38 cellular contexts compared by ENCODE assay signal in genomic region chr20:62436692-62437091, GRCh38. TPM values are rescaled to one million over a fixed set of nuclear protein-coding genes. Genes with fewer than 3 reads are reported as not detected.
"Had no signal": no experiment of that assay in that cellular context is flagged by ENCODE, and none has a peak within 500 bp of the region (broad histone marks: within the 10 kb centered on the region; RNA-seq: fewer than 3 reads in every experiment).

No MANE protein-coding gene starts in this region.

- H3K9me3 Mint-ChIP-seq: activated B cell treated with CpG ODN at 0.5 μM for 24 hours; activated CD4-positive, alpha-beta memory T cell treated with anti-CD3 and anti-CD28 coated beads for 36 hours; activated CD4-positive, alpha-beta T cell treated with anti-CD3 and anti-CD28 coated beads, Interleukin-2, amount 10 ng/mL, durations not matched to agents 24 days and 14 days; activated CD8-positive, alpha-beta T cell treated with anti-CD3 and anti-CD28 coated beads for 36 hours; activated naive CD4-positive, alpha-beta T cell treated with anti-CD3 and anti-CD28 coated beads for 36 hours; activated naive CD4-positive, alpha-beta T cell treated with anti-CD3 and anti-CD28 coated beads, Interleukin-2, amount 50 U/mL, for 72 hours; activated naive CD8-positive, alpha-beta T cell treated with anti-CD3 and anti-CD28 coated beads for 36 hours; activated T-cell treated with anti-CD3 and anti-CD28 coated beads, Interleukin-2, amount 50 U/mL, for 4 hours; activated T-cell treated with anti-CD3 and anti-CD28 coated beads, Interleukin-2, amount 50 U/mL, for 72 hours; activated T-helper 1 cell treated with anti-CD3 and anti-CD28 coated beads, Interleukin-12 subunit alpha, Interleukin-12 subunit beta, Interleukin-2, Interleukin-4 antibody, amounts not matched to agents 30 ng/mL and 10 ng/mL and 1 ng/mL, durations not matched to agents 14 hours and 24 hours and 36 hours; activated T-helper 17 cell treated with anti-CD3 and anti-CD28 coated beads, Interleukin-2, amount 50 U/mL, for 72 hours; central memory CD8-positive, alpha-beta T cell; T-helper 1 cell treated with Interleukin-12 subunit alpha and Interleukin-12 subunit beta and Interleukin-4 antibody, amounts not matched to agents 30 μg/mL and 1 μg/mL, for 36 hours; T-helper 2 cell treated with Interferon-gamma antibody and Interleukin-4, amounts not matched to agents 5 μg/mL and 100 μg/mL, for 36 hours had no signal

- H3K4me1 Mint-ChIP-seq: activated B cell treated with CpG ODN at 0.5 μM for 24 hours; activated CD4-positive, alpha-beta T cell treated with anti-CD3 and anti-CD28 coated beads, Interleukin-2, amount 10 ng/mL, durations not matched to agents 24 days and 14 days; activated naive CD8-positive, alpha-beta T cell treated with anti-CD3 and anti-CD28 coated beads for 36 hours; activated T-helper 17 cell treated with anti-CD3 and anti-CD28 coated beads, Interleukin-2, amount 50 U/mL, for 72 hours; brain; central memory CD8-positive, alpha-beta T cell had no signal

- ATAC-seq: activated CD8-positive, alpha-beta T cell treated with anti-CD3 and anti-CD28 coated beads for 36 hours; activated naive CD4-positive, alpha-beta T cell treated with anti-CD3 and anti-CD28 coated beads, Interleukin-2, amount 50 U/mL, for 72 hours; activated T-cell treated with anti-CD3 and anti-CD28 coated beads, Interleukin-2, amount 50 U/mL, for 4 hours; activated T-cell treated with anti-CD3 and anti-CD28 coated beads, Interleukin-2, amount 50 U/mL, for 72 hours; activated T-helper 17 cell treated with anti-CD3 and anti-CD28 coated beads, Interleukin-2, amount 50 U/mL, for 72 hours had no signal

- H3K9me3 ChIP-seq: ascending aorta had no signal

- H3K36me3 ChIP-seq: ascending aorta, cardiac muscle cell had no signal

- H3K27ac ChIP-seq: ascending aorta, cardiac muscle cell, VCaP had no signal

- H3K4me3 Mint-ChIP-seq: activated B cell treated with CpG ODN at 0.5 μM for 24 hours; activated CD4-positive, alpha-beta memory T cell treated with anti-CD3 and anti-CD28 coated beads for 36 hours; activated CD4-positive, alpha-beta T cell treated with anti-CD3 and anti-CD28 coated beads, Interleukin-2, amount 10 ng/mL, durations not matched to agents 24 days and 14 days; activated CD8-positive, alpha-beta T cell treated with anti-CD3 and anti-CD28 coated beads for 36 hours; activated naive CD4-positive, alpha-beta T cell treated with anti-CD3 and anti-CD28 coated beads for 36 hours; activated naive CD8-positive, alpha-beta T cell treated with anti-CD3 and anti-CD28 coated beads for 36 hours; activated T-cell treated with anti-CD3 and anti-CD28 coated beads, Interleukin-2, amount 50 U/mL, for 4 hours; activated T-cell treated with anti-CD3 and anti-CD28 coated beads, Interleukin-2, amount 50 U/mL, for 72 hours; activated T-helper 1 cell treated with anti-CD3 and anti-CD28 coated beads, Interleukin-12 subunit alpha, Interleukin-12 subunit beta, Interleukin-2, Interleukin-4 antibody, amounts not matched to agents 30 ng/mL and 10 ng/mL and 1 ng/mL, durations not matched to agents 14 hours and 24 hours and 36 hours; activated T-helper 17 cell treated with anti-CD3 and anti-CD28 coated beads, Interleukin-2, amount 50 U/mL, for 72 hours; brain; central memory CD8-positive, alpha-beta T cell; T-helper 1 cell treated with Interleukin-12 subunit alpha and Interleukin-12 subunit beta and Interleukin-4 antibody, amounts not matched to agents 30 μg/mL and 1 μg/mL, for 36 hours; T-helper 2 cell treated with Interferon-gamma antibody and Interleukin-4, amounts not matched to agents 5 μg/mL and 100 μg/mL, for 36 hours had no signal

- H3K36me3 Mint-ChIP-seq: activated CD4-positive, alpha-beta memory T cell treated with anti-CD3 and anti-CD28 coated beads for 36 hours; activated naive CD4-positive, alpha-beta T cell treated with anti-CD3 and anti-CD28 coated beads, Interleukin-2, amount 50 U/mL, for 72 hours; activated naive CD8-positive, alpha-beta T cell treated with anti-CD3 and anti-CD28 coated beads for 36 hours; brain had no signal

- H3K27ac Mint-ChIP-seq: activated B cell treated with CpG ODN at 0.5 μM for 24 hours; activated CD4-positive, alpha-beta memory T cell treated with anti-CD3 and anti-CD28 coated beads for 36 hours; activated CD4-positive, alpha-beta T cell treated with anti-CD3 and anti-CD28 coated beads, Interleukin-2, amount 10 ng/mL, durations not matched to agents 24 days and 14 days; activated CD8-positive, alpha-beta T cell treated with anti-CD3 and anti-CD28 coated beads for 36 hours; activated naive CD4-positive, alpha-beta T cell treated with anti-CD3 and anti-CD28 coated beads for 36 hours; activated naive CD8-positive, alpha-beta T cell treated with anti-CD3 and anti-CD28 coated beads for 36 hours; activated T-cell treated with anti-CD3 and anti-CD28 coated beads, Interleukin-2, amount 50 U/mL, for 72 hours; activated T-helper 1 cell treated with anti-CD3 and anti-CD28 coated beads, Interleukin-12 subunit alpha, Interleukin-12 subunit beta, Interleukin-2, Interleukin-4 antibody, amounts not matched to agents 30 ng/mL and 10 ng/mL and 1 ng/mL, durations not matched to agents 14 hours and 24 hours and 36 hours; activated T-helper 17 cell treated with anti-CD3 and anti-CD28 coated beads, Interleukin-2, amount 50 U/mL, for 72 hours; brain; T-helper 1 cell treated with Interleukin-12 subunit alpha and Interleukin-12 subunit beta and Interleukin-4 antibody, amounts not matched to agents 30 μg/mL and 1 μg/mL, for 36 hours; T-helper 2 cell treated with Interferon-gamma antibody and Interleukin-4, amounts not matched to agents 5 μg/mL and 100 μg/mL, for 36 hours had no signal

- H3K4me3 ChIP-seq: ascending aorta, cardiac muscle cell had no signal

- DNase-seq: activated B cell treated with CpG ODN at 0.5 μM for 24 hours; activated CD4-positive, alpha-beta memory T cell treated with anti-CD3 and anti-CD28 coated beads for 36 hours; activated CD4-positive, alpha-beta T cell treated with anti-CD3 and anti-CD28 coated beads for 4 hours; activated CD4-positive, alpha-beta T cell treated with anti-CD3 and anti-CD28 coated beads, Interleukin-2, amount 10 ng/mL, durations not matched to agents 24 days and 14 days; activated CD4-positive, alpha-beta T cell treated with anti-CD3 and anti-CD28 coated beads, Interleukin-2, amount 50 U/mL, for 1 hour; activated CD4-positive, alpha-beta T cell treated with anti-CD3 and anti-CD28 coated beads, Interleukin-2, amount 50 U/mL, for 4 hours; activated CD4-positive, CD25-positive, alpha-beta regulatory T cell treated with anti-CD3 and anti-CD28 coated beads, Interleukin-2, amount 50 U/mL, for 72 hours; activated CD8-positive, alpha-beta memory T cell treated with anti-CD3 and anti-CD28 coated beads, Interleukin-2, amount 50 U/mL, for 4 hours; activated CD8-positive, alpha-beta T cell treated with anti-CD3 and anti-CD28 coated beads for 36 hours; activated effector memory CD4-positive, alpha-beta T cell treated with anti-CD3 and anti-CD28 coated beads, Interleukin-2, amount 50 U/mL, for 16 hours; activated gamma-delta T cell treated with Interleukin-2 at 50 U/mL for 16 hours; activated naive CD4-positive, alpha-beta T cell; activated naive CD4-positive, alpha-beta T cell treated with anti-CD3 and anti-CD28 coated beads for 36 hours; activated naive CD4-positive, alpha-beta T cell treated with anti-CD3 and anti-CD28 coated beads, Interleukin-2, amount 50 U/mL, for 16 hours; activated naive CD8-positive, alpha-beta T cell treated with anti-CD3 and anti-CD28 coated beads for 36 hours; activated T-cell treated with anti-CD3 and anti-CD28 coated beads for 4 hours; activated T-cell treated with anti-CD3 and anti-CD28 coated beads, Interleukin-2, amount 50 U/mL, for 1 hour; activated T-cell treated with anti-CD3 and anti-CD28 coated beads, Interleukin-2, amount 50 U/mL, for 4 hours; activated T-cell treated with anti-CD3 and anti-CD28 coated beads, Interleukin-2, amount 50 U/mL, for 72 hours; amygdala; anterior cingulate cortex; caudate nucleus; cerebellar nuclear complex; T-helper 1 cell; T-helper 2 cell; T-helper 9 cell had no signal

- H3K27me3 ChIP-seq: ascending aorta, cardiac muscle cell had no signal

RNA-seq across cellular contexts. Expression of gene RBBP8NL, which starts 9.4 kb away (rescaled TPM):
- total RNA-seq: activated B cell treated with CpG ODN at 0.5 μM for 24 hours; activated CD4-positive, alpha-beta memory T cell treated with anti-CD3 and anti-CD28 coated beads for 36 hours; activated CD4-positive, alpha-beta T cell treated with anti-CD3 and anti-CD28 coated beads, Interleukin-2, amount 10 ng/mL, durations not matched to agents 24 days and 14 days; activated CD8-positive, alpha-beta memory T cell treated with anti-CD3 and anti-CD28 coated beads for 36 hours; activated CD8-positive, alpha-beta T cell treated with anti-CD3 and anti-CD28 coated beads for 36 hours; activated naive CD4-positive, alpha-beta T cell treated with anti-CD3 and anti-CD28 coated beads for 36 hours; activated naive CD4-positive, alpha-beta T cell treated with anti-CD3 and anti-CD28 coated beads, Interleukin-2, amount 50 U/mL, for 72 hours; activated naive CD8-positive, alpha-beta T cell treated with anti-CD3 and anti-CD28 coated beads for 36 hours; activated T-cell treated with anti-CD3 and anti-CD28 coated beads, Interleukin-2, amount 50 U/mL, for 4 hours; activated T-cell treated with anti-CD3 and anti-CD28 coated beads, Interleukin-2, amount 50 U/mL, for 72 hours; activated T-helper 1 cell treated with anti-CD3 and anti-CD28 coated beads, Interleukin-12 subunit alpha, Interleukin-12 subunit beta, Interleukin-2, Interleukin-4 antibody, amounts not matched to agents 30 ng/mL and 10 ng/mL and 1 ng/mL, durations not matched to agents 14 hours and 24 hours and 36 hours; activated T-helper 17 cell treated with anti-CD3 and anti-CD28 coated beads, Interleukin-2, amount 50 U/mL, for 72 hours; ascending aorta; cardiac muscle cell had no signal
- polyA plus RNA-seq: cardiac muscle cell had no signal

RNA-seq across cellular contexts. Expression of gene GATA5, which starts 39.1 kb away (rescaled TPM):
- total RNA-seq: activated B cell treated with CpG ODN at 0.5 μM for 24 hours; activated CD4-positive, alpha-beta memory T cell treated with anti-CD3 and anti-CD28 coated beads for 36 hours; activated CD4-positive, alpha-beta T cell treated with anti-CD3 and anti-CD28 coated beads, Interleukin-2, amount 10 ng/mL, durations not matched to agents 24 days and 14 days; activated CD8-positive, alpha-beta memory T cell treated with anti-CD3 and anti-CD28 coated beads for 36 hours; activated CD8-positive, alpha-beta T cell treated with anti-CD3 and anti-CD28 coated beads for 36 hours; activated naive CD4-positive, alpha-beta T cell treated with anti-CD3 and anti-CD28 coated beads for 36 hours; activated naive CD4-positive, alpha-beta T cell treated with anti-CD3 and anti-CD28 coated beads, Interleukin-2, amount 50 U/mL, for 72 hours; activated naive CD8-positive, alpha-beta T cell treated with anti-CD3 and anti-CD28 coated beads for 36 hours; activated T-cell treated with anti-CD3 and anti-CD28 coated beads, Interleukin-2, amount 50 U/mL, for 4 hours; activated T-cell treated with anti-CD3 and anti-CD28 coated beads, Interleukin-2, amount 50 U/mL, for 72 hours; activated T-helper 1 cell treated with anti-CD3 and anti-CD28 coated beads, Interleukin-12 subunit alpha, Interleukin-12 subunit beta, Interleukin-2, Interleukin-4 antibody, amounts not matched to agents 30 ng/mL and 10 ng/mL and 1 ng/mL, durations not matched to agents 14 hours and 24 hours and 36 hours; activated T-helper 17 cell treated with anti-CD3 and anti-CD28 coated beads, Interleukin-2, amount 50 U/mL, for 72 hours; ascending aorta; bronchial epithelial cell had no signal
